Comparison of ENCODE assay signal across 24 cellular contexts in genomic region chr2:16442971-16443370, GRCh38.
"Had no signal": no experiment of that assay in that cellular context is flagged by ENCODE, and none has a peak within 500 bp of the region (broad histone marks: within the 10 kb centered on the region; RNA-seq: fewer than 3 reads in every experiment).

No MANE protein-coding gene starts in this region.

- H3K36me3 Mint-ChIP-seq: naive thymus-derived CD8-positive, alpha-beta T cell; stimulated activated memory B cell treated with anti-CD40 and anti-IgM and Interleukin-4, amounts not matched to agents 10 μg/mL and 1 μg/mL and 100 μg/mL, for 72 hours had no signal

- H3K9me3 ChIP-seq: colonic mucosa, esophagus squamous epithelium, heart right ventricle, left ventricle myocardium inferior, lower lobe of right lung, prostate gland, right atrium auricular region, sigmoid colon, testis, tibial artery had no signal

- H3K27me3 ChIP-seq: colonic mucosa, esophagus squamous epithelium, right atrium auricular region, sigmoid colon, testis, tibial artery had no signal

- H3K27me3 Mint-ChIP-seq: dendritic cell treated with granulocyte-macrophage colony-stimulating factor and Interleukin-4, amounts not matched to agents 40 ng/mL and 50 ng/mL, for 4 days had no signal

- H3K27ac Mint-ChIP-seq: dendritic cell treated with granulocyte-macrophage colony-stimulating factor and Interleukin-4, amounts not matched to agents 40 ng/mL and 50 ng/mL, for 4 days; naive thymus-derived CD8-positive, alpha-beta T cell; nephron progenitor cell; stimulated activated memory B cell treated with anti-CD40 and anti-IgM and Interleukin-4, amounts not matched to agents 10 μg/mL and 1 μg/mL and 100 μg/mL, for 72 hours; type B pancreatic cell had no signal

- H3K4me3 ChIP-seq: colonic mucosa, esophagus squamous epithelium, heart right ventricle, left ventricle myocardium inferior, lower lobe of right lung, prostate gland, right atrium auricular region, sigmoid colon, testis, tibial artery had no signal

- H3K4me3 Mint-ChIP-seq: dendritic cell treated with granulocyte-macrophage colony-stimulating factor and Interleukin-4, amounts not matched to agents 40 ng/mL and 50 ng/mL, for 4 days; naive thymus-derived CD8-positive, alpha-beta T cell; nephron progenitor cell; stimulated activated memory B cell treated with anti-CD40 and anti-IgM and Interleukin-4, amounts not matched to agents 10 μg/mL and 1 μg/mL and 100 μg/mL, for 72 hours; type B pancreatic cell had no signal

- DNase-seq: colonic mucosa; effector CD8-positive, alpha-beta T cell; esophagus squamous epithelium; foreskin melanocyte; glutamatergic neuron; heart right ventricle; hippocampal formation; left cardiac atrium; left ventricle myocardium inferior; lower lobe of right lung; naive thymus-derived CD8-positive, alpha-beta T cell; nephron progenitor cell; nucleus accumbens; sigmoid colon; stimulated activated CD4-positive, alpha-beta T cell treated with anti-CD3 and anti-CD28 coated beads, Interleukin-4, amount 100 ng/mL, for 4 hours; stimulated activated naive CD8-positive, alpha-beta T cell treated with anti-CD3 and anti-CD28 coated beads, Interleukin-15, Interleukin-2, amounts not matched to agents 100 U/mL and 50 U/mL, for 24 hours; substantia nigra; testis; tibial artery had no signal

- H3K9me3 Mint-ChIP-seq: dendritic cell treated with granulocyte-macrophage colony-stimulating factor and Interleukin-4, amounts not matched to agents 40 ng/mL and 50 ng/mL, for 4 days; nephron progenitor cell had no signal

- H3K4me1 ChIP-seq: colonic mucosa, esophagus squamous epithelium, heart right ventricle, left ventricle myocardium inferior, lower lobe of right lung, prostate gland, right atrium auricular region, sigmoid colon, testis, tibial artery had no signal

- H3K4me1 Mint-ChIP-seq: naive thymus-derived CD8-positive, alpha-beta T cell; stimulated activated memory B cell treated with anti-CD40 and anti-IgM and Interleukin-4, amounts not matched to agents 10 μg/mL and 1 μg/mL and 100 μg/mL, for 72 hours had no signal

- H3K36me3 ChIP-seq: colonic mucosa, esophagus squamous epithelium, heart right ventricle, left ventricle myocardium inferior, lower lobe of right lung, prostate gland, right atrium auricular region, sigmoid colon, tibial artery had no signal

- H3K27ac ChIP-seq: colonic mucosa, esophagus squamous epithelium, heart right ventricle, left ventricle myocardium inferior, lower lobe of right lung, prostate gland, right atrium auricular region, sigmoid colon, testis, tibial artery had no signal
